ENCODE assay signal across 8 cellular contexts in genomic region chr17:82593590-82594087, GRCh38. TPM values are rescaled to one million over a fixed set of nuclear protein-coding genes. Genes with fewer than 3 reads are reported as not detected.
DNase-seq lines count a peak whose midpoint lies in the region; ATAC-seq and TF ChIP-seq lines count a peak whose summit lies in the region.

No MANE protein-coding gene starts in this region.

- H3K36me3 Mint-ChIP-seq in T-cell: no peaks in the 10 kb centered on the region

- peaks cover 3 to 36% (median 13%) of the 10 kb centered on the region in 4 donors for H3K36me3 ChIP-seq in sigmoid colon

- peak overlapping the region; percentile 66 to 74 (median 73) for H3K4me3 Mint-ChIP-seq in T-cell

- TF ChIP-seq EP300 in sigmoid colon (IDR thresholded peaks at IDR 0.05): no peak

- TF ChIP-seq POLR2A in sigmoid colon (IDR thresholded peaks at IDR 0.05): no peak

- CTCF ChIA-PET in T-cell (lab: Charles Lee): no interaction called here

- TF ChIP-seq CTCF in GM12864 (IDR thresholded peaks at IDR 0.05; ENCODE audit: low read depth, low read length, missing control alignments): peak; percentile 16
- no peak for TF ChIP-seq CTCF in sigmoid colon (IDR thresholded peaks at IDR 0.05)

- H3K27ac Mint-ChIP-seq in T-cell: peak overlapping the region; percentile 84 to 89

- no peaks in the 10 kb centered on the region for H3K27me3 Mint-ChIP-seq in T-cell

- H3K4me3 ChIP-seq in GM12864 (ENCODE audit: low read depth, low read length): peak overlapping the region; percentile 38
- H3K4me3 ChIP-seq in sigmoid colon: peak overlapping the region; percentile 55 to 62 (median 59)

- intact Hi-C loops in sigmoid colon (cut with DNase I): loop anchor here (5.0 to 10.0 kb wide), 2 partner anchors 36 to 259 kb away; partner anchors contain the start of gene SECTM1

- H3K27me3 ChIP-seq in sigmoid colon: no peaks in the 10 kb centered on the region

- peak; percentile 12 to 35 (median 19) for ATAC-seq in T-cell (replicated peaks in 1 of 4)
- no peak for ATAC-seq in HG03571 (IDR thresholded peaks at IDR 0.05; ENCODE audit: unreplicated experiment)
- ATAC-seq in GM21529 (IDR thresholded peaks at IDR 0.05; ENCODE audit: unreplicated experiment): no peak

- 50 to 61% methylated on average over 29 of the region's 29 CpGs for WGBS in sigmoid colon, 2 donors

- peaks cover 0 to 57% (median 54%) of the 10 kb centered on the region in 4 donors for H3K4me1 ChIP-seq in sigmoid colon

- POLR2A ChIA-PET in T-cell (lab: Charles Lee): interaction anchor here in 1 of 2 donors (0.7 kb wide), 1 partner anchor 160 kb away, joined by 9 read pairs; no protein-coding TSS in a partner anchor

- H3K9me3 ChIP-seq in sigmoid colon: no peaks in the 10 kb centered on the region

- DNase-seq in GM12864 (ENCODE audit: low read depth): no peak
- peak in 9 of 34 experiments; percentile 7 to 48 (median 16) for DNase-seq in T-cell
- peak; percentile 19 for DNase-seq in fibroblast of peridontal ligament (ENCODE audit: extremely low read depth)
- DNase-seq in sigmoid colon: no peak
- DNase-seq in AG20443 (ENCODE audit: low spot score): no peak
- no peak for DNase-seq in NCI-H1417 (lab: John Stamatoyannopoulos, UW)

- H3K9me3 Mint-ChIP-seq in T-cell: no peaks in the 10 kb centered on the region

- H3K4me1 Mint-ChIP-seq in T-cell: peaks cover 37 to 50% (median 44%) of the 10 kb centered on the region in 3 donors

- H3K27ac ChIP-seq in sigmoid colon: peak overlapping the region; percentile 91 to 93 (median 92)

RNA-seq across cellular contexts. Expression of gene WDR45B, which starts 54.6 kb away (rescaled TPM):
- total RNA-seq in T-cell (10 to 100 TPM; 57.3 to 81.5 (median 59.4) TPM), sigmoid colon (10 to 100 TPM; 51.7 to 67.0 (median 66.7) TPM)
- 10 to 100 TPM; 62.5 to 70.1 (median 67.5) TPM for polyA plus RNA-seq in sigmoid colon

Comparison
In these comparisons a context has a peak if more than half of its experiments do, and no peak if none do; other contexts are left out.
1. ATAC-seq: peak in T-cell (4 of 4); none in HG03571 (single experiment) and GM21529 (single experiment).